ENCODE assay signal across 2 cellular contexts in the genomic region with DNA sequence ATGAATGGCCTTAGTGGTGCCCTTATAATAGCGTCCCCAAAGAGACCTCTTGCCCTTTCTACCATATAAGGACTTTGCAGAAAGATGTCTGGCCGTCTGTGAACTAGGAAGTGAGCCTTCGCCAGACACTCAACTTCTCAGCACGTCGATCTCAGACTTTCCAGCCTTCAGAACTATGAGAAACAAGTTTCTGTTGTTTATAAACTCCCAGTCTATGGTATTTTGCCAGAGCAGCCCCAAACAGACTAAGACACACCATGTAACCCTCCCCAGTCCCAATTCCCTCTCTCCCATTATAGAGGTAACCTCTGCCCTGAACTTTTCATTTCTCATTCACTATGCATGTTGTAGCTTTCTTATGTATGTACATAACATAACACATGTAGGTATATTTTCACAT.
TF ChIP-seq lines count a peak whose summit lies in the region.

No MANE protein-coding gene starts in this region.

TF ChIP-seq in liver, 16 proteins besides CTCF, POLR2A, EP300 and RAD21 (continued from another document):
- TF ChIP-seq NR2F2 (IDR thresholded peaks at IDR 0.05), result peak; percentile 88
- TF ChIP-seq, protein P1, sequence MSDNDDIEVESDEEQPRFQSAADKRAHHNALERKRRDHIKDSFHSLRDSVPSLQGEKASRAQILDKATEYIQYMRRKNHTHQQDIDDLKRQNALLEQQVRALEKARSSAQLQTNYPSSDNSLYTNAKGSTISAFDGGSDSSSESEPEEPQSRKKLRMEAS (IDR thresholded peaks at IDR 0.05), result no peak
- TF ChIP-seq FOXA1 (IDR thresholded peaks at IDR 0.05), result no peak
- TF ChIP-seq SP1 (IDR thresholded peaks at IDR 0.05), result no peak
- no peak for TF ChIP-seq HNF4A (conservative IDR thresholded peaks at IDR 0.05)
- TF ChIP-seq EGR1 (IDR thresholded peaks at IDR 0.05; ENCODE audit: low read depth in 2 of 2), result no peak
TF ChIP-seq in liver: peak in this region for 2.

TF ChIP-seq in HepG2, 621 proteins besides CTCF, POLR2A, EP300 and RAD21:
- TF ChIP-seq HOXD1 (CRISPR knock-in tag; IDR thresholded peaks at IDR 0.05) (no peak), DMAP1 (CRISPR knock-in tag; IDR thresholded peaks at IDR 0.05) (no peak), AGO1 (IDR thresholded peaks at IDR 0.05; ENCODE audit: low read depth, low read length, poor library complexity, severe bottlenecking) (no peak), ZNF766 (CRISPR knock-in tag; IDR thresholded peaks at IDR 0.05; ENCODE audit: borderline replicate concordance) (no peak), ZKSCAN8 (CRISPR knock-in tag; IDR thresholded peaks at IDR 0.05; ENCODE audit: borderline replicate concordance) (no peak), ZNF337 (CRISPR knock-in tag; IDR thresholded peaks at IDR 0.05; ENCODE audit: borderline replicate concordance, low read depth) (no peak), ZNF790 (CRISPR knock-in tag; IDR thresholded peaks at IDR 0.05; ENCODE audit: borderline replicate concordance) (no peak), ZNF768 (CRISPR knock-in tag; IDR thresholded peaks at IDR 0.05) (no peak), ZSCAN31 (CRISPR knock-in tag; IDR thresholded peaks at IDR 0.05; ENCODE audit: low read depth) (no peak), KDM3A (CRISPR knock-in tag; IDR thresholded peaks at IDR 0.05; ENCODE audit: low read depth) (no peak), EZH2 (conservative IDR thresholded peaks at IDR 0.05; ENCODE audit: low read depth, low read length) (no peak), AGO2 (optimal IDR thresholded peaks at IDR 0.05; ENCODE audit: low read depth, low read length) (no peak), MXI1 (IDR thresholded peaks at IDR 0.05; ENCODE audit: borderline replicate concordance, low read depth, low read length) (no peak), ZNF816 (CRISPR knock-in tag; IDR thresholded peaks at IDR 0.05; ENCODE audit: borderline replicate concordance) (no peak), TAF15 (IDR thresholded peaks at IDR 0.05; ENCODE audit: low read depth, low read length, poor library complexity, severe bottlenecking) (no peak), ZNF12 (CRISPR knock-in tag; IDR thresholded peaks at IDR 0.05) (no peak), CAMTA2 (CRISPR knock-in tag; IDR thresholded peaks at IDR 0.05; ENCODE audit: borderline replicate concordance) (no peak)
- TF ChIP-seq, protein P2, sequence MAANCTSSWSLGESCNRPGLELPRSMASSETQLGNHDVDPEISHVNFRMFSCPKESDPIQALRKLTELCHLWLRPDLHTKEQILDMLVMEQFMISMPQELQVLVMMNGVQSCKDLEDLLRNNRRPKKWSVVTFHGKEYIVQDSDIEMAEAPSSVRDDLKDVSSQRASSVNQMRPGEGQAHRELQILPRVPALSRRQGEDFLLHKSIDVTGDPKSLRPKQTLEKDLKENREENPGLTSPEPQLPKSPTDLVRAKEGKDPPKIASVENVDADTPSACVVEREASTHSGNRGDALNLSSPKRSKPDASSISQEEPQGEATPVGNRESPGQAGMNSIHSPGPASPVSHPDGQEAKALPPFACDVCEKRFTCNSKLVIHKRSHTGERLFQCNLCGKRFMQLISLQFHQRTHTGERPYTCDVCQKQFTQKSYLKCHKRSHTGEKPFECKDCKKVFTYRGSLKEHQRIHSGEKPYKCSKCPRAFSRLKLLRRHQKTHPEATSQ (CRISPR knock-in tag; IDR thresholded peaks at IDR 0.05; ENCODE audit: borderline replicate concordance), result no peak
- TF ChIP-seq, protein P3, sequence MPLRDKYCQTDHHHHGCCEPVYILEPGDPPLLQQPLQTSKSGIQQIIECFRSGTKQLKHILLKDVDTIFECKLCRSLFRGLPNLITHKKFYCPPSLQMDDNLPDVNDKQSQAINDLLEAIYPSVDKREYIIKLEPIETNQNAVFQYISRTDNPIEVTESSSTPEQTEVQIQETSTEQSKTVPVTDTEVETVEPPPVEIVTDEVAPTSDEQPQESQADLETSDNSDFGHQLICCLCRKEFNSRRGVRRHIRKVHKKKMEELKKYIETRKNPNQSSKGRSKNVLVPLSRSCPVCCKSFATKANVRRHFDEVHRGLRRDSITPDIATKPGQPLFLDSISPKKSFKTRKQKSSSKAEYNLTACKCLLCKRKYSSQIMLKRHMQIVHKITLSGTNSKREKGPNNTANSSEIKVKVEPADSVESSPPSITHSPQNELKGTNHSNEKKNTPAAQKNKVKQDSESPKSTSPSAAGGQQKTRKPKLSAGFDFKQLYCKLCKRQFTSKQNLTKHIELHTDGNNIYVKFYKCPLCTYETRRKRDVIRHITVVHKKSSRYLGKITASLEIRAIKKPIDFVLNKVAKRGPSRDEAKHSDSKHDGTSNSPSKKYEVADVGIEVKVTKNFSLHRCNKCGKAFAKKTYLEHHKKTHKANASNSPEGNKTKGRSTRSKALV (CRISPR knock-in tag; IDR thresholded peaks at IDR 0.05), result no peak
- TF ChIP-seq, protein P4, sequence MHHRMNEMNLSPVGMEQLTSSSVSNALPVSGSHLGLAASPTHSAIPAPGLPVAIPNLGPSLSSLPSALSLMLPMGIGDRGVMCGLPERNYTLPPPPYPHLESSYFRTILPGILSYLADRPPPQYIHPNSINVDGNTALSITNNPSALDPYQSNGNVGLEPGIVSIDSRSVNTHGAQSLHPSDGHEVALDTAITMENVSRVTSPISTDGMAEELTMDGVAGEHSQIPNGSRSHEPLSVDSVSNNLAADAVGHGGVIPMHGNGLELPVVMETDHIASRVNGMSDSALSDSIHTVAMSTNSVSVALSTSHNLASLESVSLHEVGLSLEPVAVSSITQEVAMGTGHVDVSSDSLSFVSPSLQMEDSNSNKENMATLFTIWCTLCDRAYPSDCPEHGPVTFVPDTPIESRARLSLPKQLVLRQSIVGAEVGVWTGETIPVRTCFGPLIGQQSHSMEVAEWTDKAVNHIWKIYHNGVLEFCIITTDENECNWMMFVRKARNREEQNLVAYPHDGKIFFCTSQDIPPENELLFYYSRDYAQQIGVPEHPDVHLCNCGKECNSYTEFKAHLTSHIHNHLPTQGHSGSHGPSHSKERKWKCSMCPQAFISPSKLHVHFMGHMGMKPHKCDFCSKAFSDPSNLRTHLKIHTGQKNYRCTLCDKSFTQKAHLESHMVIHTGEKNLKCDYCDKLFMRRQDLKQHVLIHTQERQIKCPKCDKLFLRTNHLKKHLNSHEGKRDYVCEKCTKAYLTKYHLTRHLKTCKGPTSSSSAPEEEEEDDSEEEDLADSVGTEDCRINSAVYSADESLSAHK (CRISPR knock-in tag; IDR thresholded peaks at IDR 0.05; ENCODE audit: borderline replicate concordance), result no peak
